In genomic region chr6:159261983-159262382, GRCh38 we compare ENCODE assay signal across 26 cellular contexts.
"Had no signal": no experiment of that assay in that cellular context is flagged by ENCODE, and none has a peak within 500 bp of the region (broad histone marks: within the 10 kb centered on the region; RNA-seq: fewer than 3 reads in every experiment).

No MANE protein-coding gene starts in this region.

- H3K36me3 ChIP-seq: heart right ventricle, lower lobe of right lung, pancreas, prostate gland, sigmoid colon, spleen, tibial nerve, upper lobe of left lung had no signal

- H3K9me3 ChIP-seq: heart right ventricle, lower lobe of right lung, pancreas, prostate gland, sigmoid colon, spleen, tibial nerve, upper lobe of left lung had no signal

- H3K27me3 ChIP-seq: pancreas, sigmoid colon, spleen, tibial nerve, upper lobe of left lung had no signal

- H3K36me3 Mint-ChIP-seq: naive thymus-derived CD8-positive, alpha-beta T cell; stimulated activated effector memory CD8-positive, alpha-beta T cell treated with anti-CD3 and anti-CD28 coated beads, Interleukin-12 subunit alpha, Interleukin-12 subunit beta, amount 100 ng/mL, for 72 hours had no signal

- H3K4me1 Mint-ChIP-seq: naive thymus-derived CD8-positive, alpha-beta T cell; nephron; neural crest cell; stimulated activated effector memory CD8-positive, alpha-beta T cell treated with anti-CD3 and anti-CD28 coated beads, Interleukin-12 subunit alpha, Interleukin-12 subunit beta, amount 100 ng/mL, for 72 hours had no signal

- DNase-seq: heart right ventricle; kidney glomerular epithelial cell; left colon; lower lobe of right lung; mammary epithelial cell; mesenchymal stem cell; naive thymus-derived CD8-positive, alpha-beta T cell; nucleus accumbens; pancreas; posterior cingulate gyrus; retina; right cardiac atrium; sigmoid colon; small intestine; spleen; stimulated activated CD4-positive, alpha-beta T cell treated with anti-CD3 and anti-CD28 coated beads, Interleukin-4, amount 100 ng/mL, for 24 hours; stimulated activated naive CD4-positive, alpha-beta T cell; substantia nigra; upper lobe of left lung had no signal

- H3K4me1 ChIP-seq: lower lobe of right lung, pancreas, prostate gland, sigmoid colon, spleen, upper lobe of left lung had no signal

- H3K27ac Mint-ChIP-seq: naive thymus-derived CD8-positive, alpha-beta T cell; nephron; stimulated activated effector memory CD8-positive, alpha-beta T cell treated with anti-CD3 and anti-CD28 coated beads, Interleukin-12 subunit alpha, Interleukin-12 subunit beta, amount 100 ng/mL, for 72 hours; stimulated activated naive CD8-positive, alpha-beta T cell treated with anti-CD3 and anti-CD28 coated beads, Interleukin-15, Interleukin-2, amounts not matched to agents 100 ng/mL and 50 ng/mL, for 24 hours had no signal

- H3K4me3 Mint-ChIP-seq: naive thymus-derived CD8-positive, alpha-beta T cell; nephron; neural crest cell; stimulated activated effector memory CD8-positive, alpha-beta T cell treated with anti-CD3 and anti-CD28 coated beads, Interleukin-12 subunit alpha, Interleukin-12 subunit beta, amount 100 ng/mL, for 72 hours; stimulated activated naive CD8-positive, alpha-beta T cell treated with anti-CD3 and anti-CD28 coated beads, Interleukin-15, Interleukin-2, amounts not matched to agents 100 ng/mL and 50 ng/mL, for 24 hours had no signal

- ATAC-seq: left colon; lower lobe of right lung; naive thymus-derived CD8-positive, alpha-beta T cell; pancreas; stimulated activated effector memory CD8-positive, alpha-beta T cell treated with anti-CD3 and anti-CD28 coated beads, Interleukin-12 subunit alpha, Interleukin-12 subunit beta, amount 100 ng/mL, for 72 hours had no signal

- H3K27ac ChIP-seq: heart right ventricle, hepatocyte, lower lobe of right lung, pancreas, prostate gland, sigmoid colon, spleen, tibial nerve, upper lobe of left lung had no signal

- H3K9me3 Mint-ChIP-seq: nephron; neural crest cell; stimulated activated effector memory CD8-positive, alpha-beta T cell treated with anti-CD3 and anti-CD28 coated beads, Interleukin-12 subunit alpha, Interleukin-12 subunit beta, amount 100 ng/mL, for 72 hours; stimulated activated naive CD8-positive, alpha-beta T cell treated with anti-CD3 and anti-CD28 coated beads, Interleukin-15, Interleukin-2, amounts not matched to agents 100 ng/mL and 50 ng/mL, for 24 hours had no signal

- H3K4me3 ChIP-seq: heart right ventricle, hepatocyte, lower lobe of right lung, pancreas, prostate gland, sigmoid colon, spleen, tibial nerve, upper lobe of left lung had no signal
